10 cellular contexts compared by ENCODE assay signal in the genomic region with DNA sequence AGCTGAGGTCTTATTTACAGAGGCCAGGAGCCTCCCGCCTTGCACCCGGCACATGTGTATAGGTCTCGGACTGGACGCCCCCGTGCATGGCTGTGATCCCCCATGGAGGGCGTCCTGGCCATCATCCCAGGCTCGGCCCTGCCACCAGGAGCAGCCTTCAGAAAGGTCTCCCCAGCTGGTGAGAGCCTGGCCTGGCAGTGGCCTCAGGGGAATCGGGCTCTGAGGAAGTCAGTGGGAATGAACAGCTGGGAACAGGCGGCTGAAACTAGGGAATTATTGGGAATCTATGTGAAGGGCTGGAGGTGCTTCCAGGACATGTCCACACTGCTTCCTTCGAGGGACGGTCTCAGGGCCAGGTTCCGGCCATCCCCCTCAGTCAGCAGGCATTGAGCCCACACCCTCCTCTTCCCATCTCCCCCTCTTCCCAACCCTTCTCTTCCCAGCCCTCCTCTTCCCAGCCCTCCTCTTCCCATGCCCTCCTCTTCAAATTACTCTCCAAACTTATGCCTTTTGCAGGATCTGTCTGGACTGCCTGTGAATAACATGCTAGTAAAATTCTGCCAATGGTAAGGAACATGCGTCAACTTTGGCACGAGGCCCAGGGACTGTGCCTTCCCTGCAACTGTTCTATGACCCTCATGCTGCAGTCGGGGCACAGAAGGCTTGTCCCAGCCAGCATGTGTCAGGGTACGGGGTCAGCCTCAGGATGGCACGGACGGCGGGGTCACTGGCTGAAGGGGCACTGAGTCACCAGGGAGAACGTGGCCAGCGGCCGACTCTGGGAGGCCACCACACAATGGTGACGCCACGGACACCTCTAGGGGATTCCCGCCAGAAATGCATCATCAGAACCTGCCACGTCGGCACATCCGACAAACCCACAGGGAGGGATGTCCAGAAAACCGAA. TPM values are rescaled to one million over a fixed set of nuclear protein-coding genes. Genes with fewer than 3 reads are reported as not detected.
DNase-seq lines count a peak whose midpoint lies in the region; ATAC-seq and TF ChIP-seq lines count a peak whose summit lies in the region.
"Had no signal": no experiment of that assay in that cellular context is flagged by ENCODE, and none has a peak within 500 bp of the region (broad histone marks: within the 10 kb centered on the region; RNA-seq: fewer than 3 reads in every experiment).

No MANE protein-coding gene starts in this region.

- H3K4me1 ChIP-seq in heart right ventricle (peaks cover 0 to 15% (median 5%) of the 10 kb centered on the region in 9 donors), foreskin keratinocyte (no peaks in the 10 kb centered on the region)

- H3K27ac ChIP-seq in heart right ventricle (peak overlapping the region in 6 of 10 donors; percentile 23 to 65 (median 34)), foreskin keratinocyte (no peak overlapping the region)

- ATAC-seq in activated T-helper 17 cell treated with anti-CD3 and anti-CD28 coated beads, Interleukin-2, amount 50 U/mL, for 72 hours (replicated peaks): peak; percentile 77
- ATAC-seq in heart right ventricle: peak; percentile 18 to 68 (median 50)
- no peak for ATAC-seq in HG03442 (IDR thresholded peaks at IDR 0.05; ENCODE audit: unreplicated experiment)
- ATAC-seq in foreskin keratinocyte: no peak
- no peak for ATAC-seq in HG03521 (IDR thresholded peaks at IDR 0.05; ENCODE audit: unreplicated experiment)
- ATAC-seq in HG02642 (IDR thresholded peaks at IDR 0.05; ENCODE audit: poor library complexity, unreplicated experiment): no peak

- 66 to 74% methylated on average over 29 of the region's 29 CpGs for WGBS in heart right ventricle, 2 donors

- H3K27me3 Mint-ChIP-seq in activated T-helper 17 cell treated with anti-CD3 and anti-CD28 coated beads, Interleukin-2, amount 50 U/mL, for 72 hours: no peaks in the 10 kb centered on the region

- intact Hi-C loops in heart right ventricle (cut with DNase I): loop anchor here in 2 of 10 donors (10.0 kb wide), 2 partner anchors 67 to 137 kb away; a partner anchor contains a TSS

- H3K9me3 Mint-ChIP-seq in activated T-helper 17 cell treated with anti-CD3 and anti-CD28 coated beads, Interleukin-2, amount 50 U/mL, for 72 hours: no peaks in the 10 kb centered on the region
- H3K9me3 Mint-ChIP-seq: H9 had no signal

- no peaks in the 10 kb centered on the region for H3K9me3 ChIP-seq in heart right ventricle

- TF ChIP-seq CTCF in heart right ventricle (IDR thresholded peaks at IDR 0.05): no peak
- no peak for TF ChIP-seq CTCF in foreskin keratinocyte (conservative IDR thresholded peaks at IDR 0.05)

- DNase-seq in GM04504 (ENCODE audit: low read depth) (peak; percentile 19), heart right ventricle (peak; percentile 48 to 59), skeletal muscle cell (ENCODE audit: low read depth) (peak; percentile 68), foreskin keratinocyte (no peak)
- DNase-seq: activated CD8-positive, alpha-beta memory T cell treated with anti-CD3 and anti-CD28 coated beads for 24 hours; H9 had no signal

- H3K4me1 Mint-ChIP-seq in activated T-helper 17 cell treated with anti-CD3 and anti-CD28 coated beads, Interleukin-2, amount 50 U/mL, for 72 hours: peaks cover 8% of the 10 kb centered on the region

- peaks cover 0 to 81% (median 5%) of the 10 kb centered on the region in 9 donors for H3K36me3 ChIP-seq in heart right ventricle

- peak overlapping the region; percentile 96 for H3K27ac Mint-ChIP-seq in activated T-helper 17 cell treated with anti-CD3 and anti-CD28 coated beads, Interleukin-2, amount 50 U/mL, for 72 hours

- peaks cover 52% of the 10 kb centered on the region for H3K36me3 Mint-ChIP-seq in activated T-helper 17 cell treated with anti-CD3 and anti-CD28 coated beads, Interleukin-2, amount 50 U/mL, for 72 hours (ENCODE audit: low read depth)

- H3K27me3 ChIP-seq in heart right ventricle (no peaks in the 10 kb centered on the region), foreskin keratinocyte (no peaks in the 10 kb centered on the region)

- H3K4me3 ChIP-seq in heart right ventricle (no peak overlapping the region), skeletal muscle cell (ENCODE audit: low read depth, low read length) (no peak overlapping the region)

- H3K4me3 Mint-ChIP-seq in activated T-helper 17 cell treated with anti-CD3 and anti-CD28 coated beads, Interleukin-2, amount 50 U/mL, for 72 hours: peak overlapping the region; percentile 66
- H3K4me3 Mint-ChIP-seq: H9 had no signal

RNA-seq across cellular contexts. Expression of a gene that starts 24.2 kb away (rescaled TPM):
- total RNA-seq in activated T-helper 17 cell treated with anti-CD3 and anti-CD28 coated beads, Interleukin-2, amount 50 U/mL, for 72 hours: 1 to 10 TPM; 1.3 to 3.9 TPM
- total RNA-seq in heart right ventricle (under 1 TPM; 0.15 to 0.80 (median 0.23) TPM), foreskin keratinocyte (not detected in 2 replicates)
- polyA plus RNA-seq in heart right ventricle (under 1 TPM; 0.09 to 0.37 TPM), foreskin keratinocyte (0.02 TPM in 1 of 2 replicates, not detected in the other)

Comparison
In these comparisons a context has a peak if more than half of its experiments do, and no peak if none do; other contexts are left out.
1. DNase-seq: peak in GM04504 (single experiment), heart right ventricle (2 of 2) and skeletal muscle cell (single experiment); none in foreskin keratinocyte (0 of 2).
2. ATAC-seq: peak in activated T-helper 17 cell treated with anti-CD3 and anti-CD28 coated beads, Interleukin-2, amount 50 U/mL, for 72 hours (single experiment) and heart right ventricle (8 of 8); none in HG03442 (single experiment), foreskin keratinocyte (single experiment), HG03521 (single experiment) and HG02642 (single experiment).